In the genomic region with DNA sequence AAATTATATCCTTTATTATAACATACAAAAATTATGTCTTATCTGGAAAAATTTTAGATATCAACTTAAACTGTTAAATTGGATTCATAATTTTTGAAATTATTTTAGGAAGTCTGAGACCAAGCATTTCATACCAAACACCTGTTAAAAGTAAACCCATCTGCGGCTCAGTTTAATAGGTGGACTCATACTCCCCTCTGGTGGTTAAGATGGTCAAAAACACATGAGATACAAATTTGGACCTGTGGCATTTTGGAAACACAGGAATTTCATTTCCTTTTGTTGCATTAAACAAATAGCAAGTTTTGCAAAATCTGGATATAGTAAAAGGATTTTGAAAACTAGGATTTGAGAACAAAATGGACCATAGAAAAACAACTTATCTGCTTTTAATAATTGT, we compare ENCODE assay signal across 8 cellular contexts. TPM values are rescaled to one million over a fixed set of nuclear protein-coding genes. Genes with fewer than 3 reads are reported as not detected.
DNase-seq lines count a peak whose midpoint lies in the region; ATAC-seq and TF ChIP-seq lines count a peak whose summit lies in the region.

No MANE protein-coding gene starts in this region.

- no peaks in the 10 kb centered on the region for H3K36me3 Mint-ChIP-seq in Calu3 (ENCODE audit: insufficient read depth, unreplicated experiment)
- H3K36me3 Mint-ChIP-seq in MCF 10A (ENCODE audit: insufficient read depth, unreplicated experiment) = no peaks in the 10 kb centered on the region

- intact Hi-C loops in Calu3 (cut with micrococcal nuclease; ENCODE audit: unreplicated experiment) = loop anchor here (1.0 to 10.0 kb wide), 4 partner anchors 54 to 1595 kb away; a partner anchor contains a TSS
- intact Hi-C loops in MCF 10A (cut with micrococcal nuclease) = loop anchor here (1.0 to 10.0 kb wide), 4 partner anchors 52 to 1958 kb away; a partner anchor contains a TSS

- H3K4me3 Mint-ChIP-seq in Calu3 (ENCODE audit: low read depth, unreplicated experiment) (no peak overlapping the region), MCF 10A (ENCODE audit: unreplicated experiment) (no peak overlapping the region)

- peak; percentile 46 for ATAC-seq in GM19467 (IDR thresholded peaks at IDR 0.05; ENCODE audit: unreplicated experiment)
- ATAC-seq in GM21423 (IDR thresholded peaks at IDR 0.05; ENCODE audit: unreplicated experiment) = no peak
- no peak for ATAC-seq in GM21360 (IDR thresholded peaks at IDR 0.05; ENCODE audit: unreplicated experiment)

- H3K27ac Mint-ChIP-seq in Calu3 (ENCODE audit: unreplicated experiment) (no peak overlapping the region), MCF 10A (ENCODE audit: low read depth, unreplicated experiment) (no peak overlapping the region)

- H3K27me3 Mint-ChIP-seq in Calu3 (ENCODE audit: unreplicated experiment) = no peaks in the 10 kb centered on the region
- no peaks in the 10 kb centered on the region for H3K27me3 Mint-ChIP-seq in MCF 10A (ENCODE audit: insufficient read depth, unreplicated experiment)

- CTCF ChIA-PET in Calu3 (lab: Charles Lee) (no interaction called here), MCF 10A (lab: Yijun Ruan, JAX) (interaction anchor here (1.1 to 1.3 kb wide), 2 partner anchors 31 to 1639 kb away, joined by 3 read pairs; no protein-coding TSS in a partner anchor)

- POLR2A ChIA-PET in MCF 10A (lab: Yijun Ruan, JAX) = interaction anchor here (1.0 kb wide), 1 partner anchor 102 kb away, joined by 3 read pairs; no protein-coding TSS in a partner anchor

- peak; percentile 29 for TF ChIP-seq CTCF in Calu3 (IDR thresholded peaks at IDR 0.05; ENCODE audit: unreplicated experiment)
- TF ChIP-seq CTCF in MCF 10A (IDR thresholded peaks at IDR 0.05; ENCODE audit: unreplicated experiment) = peak; percentile 57

- BruUV-seq in Calu3 (replicated peaks; lab: Mats Ljungman, UMichigan) = no TSS peak
- no TSS peak for BruUV-seq in MCF 10A (replicated peaks; lab: Mats Ljungman, UMichigan)

- no peaks in the 10 kb centered on the region for H3K9me3 Mint-ChIP-seq in Calu3 (ENCODE audit: low read depth, unreplicated experiment)
- H3K9me3 Mint-ChIP-seq in MCF 10A (ENCODE audit: unreplicated experiment) = no peaks in the 10 kb centered on the region

- peak; percentile 39 for DNase-seq in Calu3
- peak; percentile 60 for DNase-seq in NAMALWA (ENCODE audit: low spot score)
- DNase-seq in MCF 10A (ENCODE audit: unreplicated experiment) = peak; percentile 60
- DNase-seq in medulla oblongata (ENCODE audit: extremely low spot score) = peak; percentile 53
- DNase-seq in middle frontal gyrus (ENCODE audit: extremely low spot score, low spot score) = no peak

- H3K4me1 Mint-ChIP-seq in Calu3 (ENCODE audit: low read depth, unreplicated experiment) (no peaks in the 10 kb centered on the region), MCF 10A (ENCODE audit: insufficient read depth, unreplicated experiment) (no peaks in the 10 kb centered on the region)

RNA-seq across cellular contexts. Expression of a gene that starts 53.7 kb away (rescaled TPM):
- 34.5 and 35.8 TPM in 2 replicates for total RNA-seq in Calu3 (2022)
- total RNA-seq in MCF 10A (2022) = 17.5 and 20.3 TPM in 2 replicates
